In the genomic region with DNA sequence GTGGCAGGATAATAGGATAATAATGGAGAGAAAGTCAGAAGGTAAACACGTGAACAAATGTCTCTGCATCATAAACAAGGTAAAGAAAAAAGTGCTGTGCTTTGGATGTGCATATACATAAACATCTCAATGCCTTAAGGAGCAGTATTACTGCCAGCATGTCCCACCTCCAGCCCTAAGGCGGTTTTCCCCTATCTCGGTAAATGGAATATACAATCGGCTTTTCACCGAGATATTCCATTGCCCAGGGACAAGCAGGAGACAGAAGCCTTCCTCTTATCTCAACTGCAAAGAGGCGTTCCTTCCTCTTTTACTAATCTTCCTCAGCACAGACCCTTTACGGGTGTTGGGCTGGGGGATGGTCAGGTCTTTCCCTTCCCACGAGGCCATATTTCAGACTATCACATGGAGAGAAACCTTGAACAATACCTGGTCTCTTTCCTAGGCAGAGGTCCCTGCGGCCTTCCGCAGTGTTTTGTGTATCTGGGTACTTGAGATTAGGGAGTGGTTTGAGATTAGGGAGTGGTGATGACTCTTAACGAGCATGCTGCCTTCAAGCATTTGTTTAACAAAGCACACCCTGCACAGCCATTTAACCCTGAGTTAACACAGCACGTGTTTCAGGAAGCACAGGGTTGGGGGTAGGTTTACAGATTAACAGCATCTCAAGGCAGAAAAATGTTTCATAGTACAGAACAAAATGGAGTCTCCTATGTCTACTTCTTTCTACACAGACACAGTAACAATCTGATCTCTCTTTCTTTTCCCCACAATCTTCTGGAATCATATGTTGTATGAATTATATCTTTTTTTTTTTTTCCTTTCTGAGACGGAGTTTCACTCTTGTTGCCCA, we compare ENCODE assay signal across 8 cellular contexts. TPM values are rescaled to one million over a fixed set of nuclear protein-coding genes. Genes with fewer than 3 reads are reported as not detected.
DNase-seq lines count a peak whose midpoint lies in the region; ATAC-seq and TF ChIP-seq lines count a peak whose summit lies in the region.
"Not testable (repeated sequence)": the region's sequence is repeated elsewhere in the genome, so short reads cannot be mapped to it uniquely, and the experiment has no call there.

No MANE protein-coding gene starts in this region.

- not testable (repeated sequence) for H3K36me3 ChIP-seq in Karpas-422 (ENCODE audit: insufficient read depth, low read length); OCI-LY7 (ENCODE audit: insufficient read depth, low read length); iPS-15b (ENCODE audit: control insufficient read depth, insufficient read depth, low read length); mesodermal cell (ENCODE audit: control insufficient read depth, insufficient read depth, low read length); upper lobe of left lung

- TF ChIP-seq EP300 in upper lobe of left lung (IDR thresholded peaks at IDR 0.05), result not testable (repeated sequence)

- not testable (repeated sequence) for H3K27me3 ChIP-seq in Karpas-422 (ENCODE audit: low read length); upper lobe of left lung
- peaks cover 10% of the 10 kb centered on the region for H3K27me3 ChIP-seq in iPS-15b (ENCODE audit: control insufficient read depth, insufficient read depth, low read length)

- intact Hi-C loops in OCI-LY7 (cut with micrococcal nuclease; ENCODE audit: unreplicated experiment), result not testable (repeated sequence)

- peak overlapping the region; percentile 36; the same call in 1 of the 2 replicates for H3K4me3 ChIP-seq in Karpas-422 (ENCODE audit: low read length)
- H3K4me3 ChIP-seq in OCI-LY7 (ENCODE audit: low read depth, low read length, poor library complexity, severe bottlenecking); mesodermal cell (ENCODE audit: extremely low read depth, insufficient read depth, low read length, poor library complexity, severe bottlenecking); upper lobe of left lung: not testable (repeated sequence)
- H3K4me3 ChIP-seq in iPS-15b (ENCODE audit: low read depth, low read length), result peak overlapping the region; percentile 27

- 17 to 27% methylated on average over 1 to 3 of the region's 13 CpGs for WGBS in mesodermal cell (ENCODE audit: insufficient coverage in 2 of 2), 2 experiments
- 16 to 19% methylated on average over 13 of the region's 13 CpGs for WGBS in upper lobe of left lung, 2 donors

- peak overlapping the region; percentile 30 for H3K9ac ChIP-seq in Karpas-422 (ENCODE audit: low read length)
- not testable (repeated sequence) for H3K9ac ChIP-seq in iPS-15b (ENCODE audit: low read depth, low read length)

- H3K27ac ChIP-seq in Karpas-422 (ENCODE audit: low read length); OCI-LY7 (ENCODE audit: low read depth, low read length, poor library complexity, severe bottlenecking): not testable (repeated sequence)
- peak overlapping the region; percentile 5 for H3K27ac ChIP-seq in mesodermal cell (ENCODE audit: low read depth, low read length, severe bottlenecking)
- H3K27ac ChIP-seq in upper lobe of left lung, result peak overlapping the region; percentile 23 to 75 (median 40)

- H3K79me2 ChIP-seq in Karpas-422 (ENCODE audit: low read length); OCI-LY7 (ENCODE audit: insufficient read depth, low read depth, low read length): not testable (repeated sequence)

- CTCF ChIA-PET in OCI-LY7 (lab: Charles Lee; ENCODE audit: unreplicated experiment), result interaction anchor here (0.6 kb wide), 1 partner anchor 146 kb away, joined by 3 read pairs; no protein-coding TSS in a partner anchor

- not testable (repeated sequence) for H4K20me1 ChIP-seq in Karpas-422 (ENCODE audit: insufficient read depth, low read depth, low read length); OCI-LY7 (ENCODE audit: insufficient read depth, low read length)

- H2AFZ ChIP-seq in Karpas-422 (ENCODE audit: low read length), result peak overlapping the region; percentile 90
- peak overlapping the region; percentile 85; the same call in 1 of the 2 replicates for H2AFZ ChIP-seq in OCI-LY7 (ENCODE audit: low read length)

- H3K9me2 ChIP-seq in Karpas-422 (replicated peaks; ENCODE audit: insufficient read depth, low read length); OCI-LY7 (ENCODE audit: insufficient read depth, low read length): not testable (repeated sequence)

- TF ChIP-seq CTCF in OCI-LY7 (conservative IDR thresholded peaks at IDR 0.05; ENCODE audit: low read length); upper lobe of left lung (IDR thresholded peaks at IDR 0.05): not testable (repeated sequence)

- H3K9me3 ChIP-seq in Karpas-422 (ENCODE audit: low read length); OCI-LY7 (ENCODE audit: low read length); iPS-15b (ENCODE audit: control insufficient read depth, insufficient read depth, low read length); mesodermal cell (ENCODE audit: control insufficient read depth, low read length); upper lobe of left lung: not testable (repeated sequence)

- BruUV-seq in OCI-LY7 (replicated peaks; lab: Mats Ljungman, UMichigan), result not testable (repeated sequence)

- not testable (repeated sequence) for ATAC-seq in upper lobe of left lung (ENCODE audit: low FRiP score in 2 of 2)

- POLR2A ChIA-PET in OCI-LY7 (lab: Charles Lee), result not testable (repeated sequence)

- peak overlapping the region; percentile 39 for H3K4me2 ChIP-seq in Karpas-422 (ENCODE audit: low read depth, low read length, poor library complexity, severe bottlenecking)
- not testable (repeated sequence) for H3K4me2 ChIP-seq in OCI-LY7 (ENCODE audit: low read length)

- peaks cover 18% of the 10 kb centered on the region for H3K4me1 ChIP-seq in Karpas-422 (ENCODE audit: low read length)
- H3K4me1 ChIP-seq in OCI-LY7 (ENCODE audit: insufficient read depth, low read length, poor library complexity, severe bottlenecking), result peaks cover 12% of the 10 kb centered on the region
- H3K4me1 ChIP-seq in iPS-15b (ENCODE audit: control insufficient read depth, insufficient read depth, low read length); mesodermal cell (ENCODE audit: control insufficient read depth, insufficient read depth, low read length, poor library complexity, severe bottlenecking): not testable (repeated sequence)
- peaks cover 0 to 16% (median 8%) of the 10 kb centered on the region in 4 donors for H3K4me1 ChIP-seq in upper lobe of left lung

- TF ChIP-seq POLR2A in upper lobe of left lung (IDR thresholded peaks at IDR 0.05), result peak in 1 of 4 donors; percentile 28

- DNase-seq in DMS53 (lab: John Stamatoyannopoulos, UW) (peak; percentile 3), Karpas-422 (peak; percentile 73), NCI-H345 (lab: John Stamatoyannopoulos, UW) (peak; percentile 33), amniotic epithelial cell (ENCODE audit: low read depth) (peak; percentile 5), upper lobe of left lung (peak in 1 of 2 donors; percentile 48)
- DNase-seq in OCI-LY7 (ENCODE audit: low spot score), result not testable (repeated sequence)

RNA-seq across cellular contexts. Expression of a gene that starts 41.1 kb away (rescaled TPM):
- total RNA-seq in Karpas-422 (2014; rRNA removed; shearing (Covaris generic); ENCODE audit: low replicate concordance), result 3.5 and 6.1 TPM in 2 replicates
- 0.88 and 2.2 TPM in 2 replicates for total RNA-seq in OCI-LY7 (2014; rRNA removed; shearing (Covaris generic))
- total RNA-seq in OCI-LY7 (2022) (3.1 and 5.1 TPM in 2 replicates), upper lobe of left lung (10 to 100 TPM; 17.5 to 38.8 (median 26.8) TPM)
- 22.0 TPM for polyA plus RNA-seq in mesodermal cell (2013, experiment 1 of 2)
- 19.1 TPM for polyA plus RNA-seq in mesodermal cell (2013, experiment 2 of 2)
